Comparison of ENCODE assay signal across 19 cellular contexts in genomic region chr1:9814619-9815018, GRCh38. TPM values are rescaled to one million over a fixed set of nuclear protein-coding genes. Genes with fewer than 3 reads are reported as not detected.
DNase-seq lines count a peak whose midpoint lies in the region; ATAC-seq, FAIRE-seq and TF ChIP-seq lines count a peak whose summit lies in the region.
"Had no signal": no experiment of that assay in that cellular context is flagged by ENCODE, and none has a peak within 500 bp of the region (broad histone marks: within the 10 kb centered on the region; RNA-seq: fewer than 3 reads in every experiment).

No MANE protein-coding gene starts in this region.

- TF ChIP-seq EP300 in HepG2 (IDR thresholded peaks at IDR 0.05; ENCODE audit: low read depth in 2 of 2, low read length in 2 of 2) (no peak), HepG2 (CRISPR knock-in tag; IDR thresholded peaks at IDR 0.05; ENCODE audit: borderline replicate concordance) (no peak), K562 (IDR thresholded peaks at IDR 0.05; ENCODE audit: low read length) (no peak)

- peaks cover 15% of the 10 kb centered on the region for H3K36me3 Mint-ChIP-seq in nephron (ENCODE audit: low read depth)
- peaks cover 3% of the 10 kb centered on the region for H3K36me3 Mint-ChIP-seq in type B pancreatic cell

- BruUV-seq in HepG2 (replicated peaks; lab: Mats Ljungman, UMichigan) (no TSS peak), K562 (replicated peaks; lab: Mats Ljungman, UMichigan) (no TSS peak)

- H3K36me3 ChIP-seq in HepG2 (replicated peaks in 1 of 2; ENCODE audit: control insufficient read depth in 1 of 2, insufficient read depth in 2 of 2, low read length in 2 of 2) = no peaks in the 10 kb centered on the region
- no peaks in the 10 kb centered on the region for H3K36me3 ChIP-seq in right lobe of liver
- H3K36me3 ChIP-seq in K562 (ENCODE audit: control insufficient read depth, insufficient read depth, low read length) = no peaks in the 10 kb centered on the region

- H2AFZ ChIP-seq in HepG2 (ENCODE audit: low read length) (no peak overlapping the region), K562 (ENCODE audit: low read depth, low read length) (no peak overlapping the region)
- H2AFZ ChIP-seq: GM23248 had no signal

- H3K4me3 ChIP-seq in HepG2 (replicated peaks in 1 of 3; ENCODE audit: insufficient read depth in 1 of 3, low read depth in 2 of 3, low read length in 3 of 3) (no peak overlapping the region; a peak in 1 of 6 replicates), right lobe of liver (no peak overlapping the region), K562 (no peak overlapping the region)
- H3K4me3 ChIP-seq: GM23248 had no signal

- WGBS in HepG2 (ENCODE audit: low lambda C conversion rate) = 86% methylated on average over 6 of the region's 6 CpGs
- 81% methylated on average over 6 of the region's 6 CpGs for WGBS in right lobe of liver (ENCODE audit: insufficient coverage, low coverage, low lambda C conversion rate, missing lambda C conversion rate)
- 53% methylated on average over 6 of the region's 6 CpGs for WGBS in K562 (ENCODE audit: insufficient coverage, low coverage, missing lambda C conversion rate)

- H3K27me3 Mint-ChIP-seq in nephron (ENCODE audit: low read depth) (no peaks in the 10 kb centered on the region), type B pancreatic cell (no peaks in the 10 kb centered on the region)
- H3K27me3 Mint-ChIP-seq: CD4-positive, CD25-positive, alpha-beta regulatory T cell had no signal

- H3K9ac ChIP-seq in HepG2 (ENCODE audit: insufficient read depth, low read depth, low read length) (0 out of 2 replicates have a peak overlapping the region, but pooled peaks have one; percentile 32), K562 (ENCODE audit: insufficient read depth in 1 of 2, low read depth in 2 of 2, low read length in 2 of 2) (no peak overlapping the region)
- H3K9ac ChIP-seq: GM23248 had no signal

- no peak for ATAC-seq in HepG2
- ATAC-seq in right lobe of liver = no peak
- ATAC-seq in K562 = no peak
- ATAC-seq in HG02588 (IDR thresholded peaks at IDR 0.05; ENCODE audit: unreplicated experiment) = no peak

- H3K9me1 ChIP-seq in K562 (ENCODE audit: control insufficient read depth, insufficient read depth, low read length) = no peaks in the 10 kb centered on the region

- H3K27ac Mint-ChIP-seq in nephron (peak overlapping the region in 2 of 3 experiments; percentile 46 to 71), type B pancreatic cell (peak overlapping the region; percentile 29)
- H3K27ac Mint-ChIP-seq: CD4-positive, CD25-positive, alpha-beta regulatory T cell had no signal

- H3K4me1 ChIP-seq in HepG2 (ENCODE audit: insufficient read depth, low read length) (peaks cover 58% of the 10 kb centered on the region), right lobe of liver (no peaks in the 10 kb centered on the region), K562 (replicated peaks in 1 of 2; ENCODE audit: control insufficient read depth in 2 of 2, insufficient read depth in 2 of 2, low read length in 2 of 2) (no peaks in the 10 kb centered on the region)

- FAIRE-seq in HepG2 (lab: Jason Lieb, UNC) (no peak), K562 (lab: Jason Lieb, UNC) (no peak)
- FAIRE-seq: A204.1, HTR-8/SVneo, RCC 7860 had no signal

- H3K27me3 ChIP-seq in HepG2 (ENCODE audit: control insufficient read depth in 1 of 2, insufficient read depth in 2 of 2, low read length in 2 of 2) = no peaks in the 10 kb centered on the region
- H3K27me3 ChIP-seq in right lobe of liver = no peaks in the 10 kb centered on the region
- H3K27me3 ChIP-seq in K562 (ENCODE audit: control insufficient read depth in 2 of 2, insufficient read depth in 2 of 2, low read length in 2 of 2) = no peaks in the 10 kb centered on the region

- no peak for TF ChIP-seq RAD21 in HepG2 (CRISPR knock-in tag; IDR thresholded peaks at IDR 0.05)
- no peak for TF ChIP-seq RAD21 in K562 (CRISPR knock-in tag; conservative IDR thresholded peaks at IDR 0.05 in 1 of 2, IDR thresholded peaks at IDR 0.05 in 1 of 2)

- CTCF ChIA-PET in HepG2 (lab: Yijun Ruan, JAX; ENCODE audit: low intra/inter-chr PET ratio, low total read pairs) = no interaction called here
- CTCF ChIA-PET in K562 (lab: Yijun Ruan, JAX; ENCODE audit: low intra/inter-chr PET ratio) = no interaction called here

- intact Hi-C loops in HepG2 (cut with micrococcal nuclease; ENCODE audit: unreplicated experiment) = no loop called here
- intact Hi-C loops in right lobe of liver (cut with DNase I) = no loop called here
- intact Hi-C loops in K562 (cut with micrococcal nuclease) = no loop called here

- H3K9me3 ChIP-seq in HepG2 (ENCODE audit: low read length) (no peaks in the 10 kb centered on the region), right lobe of liver (no peaks in the 10 kb centered on the region), K562 (replicated peaks; ENCODE audit: control insufficient read depth, insufficient read depth, low read depth, low read length) (no peaks in the 10 kb centered on the region)

- H3K79me2 ChIP-seq in HepG2 (ENCODE audit: insufficient read depth, low read length) = peaks cover 69% of the 10 kb centered on the region
- no peaks in the 10 kb centered on the region for H3K79me2 ChIP-seq in K562 (ENCODE audit: control insufficient read depth, insufficient read depth, low read length)

- H3K4me1 Mint-ChIP-seq in nephron (peaks cover 10% of the 10 kb centered on the region), type B pancreatic cell (ENCODE audit: unreplicated experiment) (peaks cover 17% of the 10 kb centered on the region)

- H3K4me2 ChIP-seq in HepG2 (ENCODE audit: low read depth, low read length) (peak overlapping the region; percentile 59), K562 (ENCODE audit: insufficient read depth, low read length) (no peak overlapping the region)

- H4K20me1 ChIP-seq in HepG2 (ENCODE audit: insufficient read depth, low read length) (no peaks in the 10 kb centered on the region), K562 (replicated peaks; ENCODE audit: control insufficient read depth, insufficient read depth, low read length) (no peaks in the 10 kb centered on the region; the same call in 1 of the 2 replicates)

- TF ChIP-seq POLR2A in HepG2 (IDR thresholded peaks at IDR 0.05; ENCODE audit: insufficient read depth in 1 of 2, low read depth in 2 of 2, low read length in 2 of 2) (no peak), right lobe of liver (IDR thresholded peaks at IDR 0.05) (no peak), K562 (conservative IDR thresholded peaks at IDR 0.05) (no peak)

- DNase-seq in HepG2 (ENCODE audit: low spot score) = no peak
- DNase-seq in right lobe of liver = no peak
- DNase-seq in K562 (ENCODE audit: extremely low read depth in 1 of 4, low spot score in 3 of 4) = no peak
- DNase-seq in type B pancreatic cell (ENCODE audit: extremely low spot score, unreplicated experiment) = no peak
- DNase-seq in NCI-H2227 (lab: John Stamatoyannopoulos, UW; ENCODE audit: unreplicated experiment) = no peak
- no peak for DNase-seq in cortex of kidney (lab: John Stamatoyannopoulos, UW)
- DNase-seq: CD4-positive, CD25-positive, alpha-beta regulatory T cell; DMS79; GM23248; KG1; NCI-H1092; NCI-H345; NCI-H69; SHP77 treated with DMSO at 0.1 percent for 48 hours had no signal

- H3K9me3 Mint-ChIP-seq in nephron (no peaks in the 10 kb centered on the region), type B pancreatic cell (no peaks in the 10 kb centered on the region)
- H3K9me3 Mint-ChIP-seq: CD4-positive, CD25-positive, alpha-beta regulatory T cell had no signal

- no peak for TF ChIP-seq CTCF in HepG2 (CRISPR knock-in tag; IDR thresholded peaks at IDR 0.05)
- TF ChIP-seq CTCF in right lobe of liver (IDR thresholded peaks at IDR 0.05) = no peak
- no peak for TF ChIP-seq CTCF in K562 (IDR thresholded peaks at IDR 0.05 in 2 of 3, conservative IDR thresholded peaks at IDR 0.05 in 1 of 3; ENCODE audit: insufficient read depth in 2 of 3, low read depth in 1 of 3, low read length in 3 of 3)
- no peak for TF ChIP-seq CTCF in nephron (IDR thresholded peaks at IDR 0.05; ENCODE audit: unreplicated experiment in 3 of 3)
- no peak for TF ChIP-seq CTCF in type B pancreatic cell (conservative IDR thresholded peaks at IDR 0.05)

- H3K4me3 Mint-ChIP-seq in nephron = no peak overlapping the region
- H3K4me3 Mint-ChIP-seq in type B pancreatic cell = no peak overlapping the region

- POLR2A ChIA-PET in HepG2 (lab: Yijun Ruan, JAX) = interaction anchor here (0.9 kb wide), 1 partner anchor 12 kb away, joined by 3 read pairs; no protein-coding TSS in a partner anchor
- POLR2A ChIA-PET in K562 (lab: Yijun Ruan, JAX) = interaction anchor here (0.6 to 0.7 kb wide), 2 partner anchors 9 to 13 kb away, joined by 3 to 4 read pairs; no protein-coding TSS in a partner anchor

- H3K27ac ChIP-seq in HepG2 (ENCODE audit: extremely low read length, insufficient read depth, low read length) (peak overlapping the region; percentile 77), right lobe of liver (no peak overlapping the region), K562 (ENCODE audit: extremely low read depth, low read depth, low read length) (no peak overlapping the region)
- H3K27ac ChIP-seq: GM23248 had no signal

- in situ Hi-C loops in HepG2 (cut with HindIII; ENCODE audit: extremely low pct_ligation_motif_present, low pct_unique_long_range_greater_than_20kb) = no loop called here
- in situ Hi-C loops in K562 (cut with MboI) = no loop called here

RNA-seq across cellular contexts. Expression of gene CLSTN1, which starts 9.1 kb away (rescaled TPM):
- total RNA-seq in HepG2 (2016; rRNA removed; fragmentation: Illumina TruSeq; extraction: Trizol) = 11.9 and 19.7 TPM in 2 replicates
- 2.9 and 4.1 TPM in 2 replicates for total RNA-seq in HepG2 (2016; cell fraction: cytosol; rRNA removed; fragmentation: Illumina TruSeq; extraction: Trizol; ENCODE audit: low read depth)
- total RNA-seq in HepG2 (2016; cell fraction: insoluble cytoplasmic fraction; rRNA removed; fragmentation: Illumina TruSeq; extraction: Trizol) = 9.1 and 22.6 TPM in 2 replicates
- total RNA-seq in HepG2 (2016; cell fraction: membrane; rRNA removed; fragmentation: Illumina TruSeq; extraction: Trizol) = 6.8 and 8.1 TPM in 2 replicates
- 30.2 and 36.0 TPM in 2 replicates for total RNA-seq in HepG2 (2016; cell fraction: nucleus; rRNA removed; fragmentation: Illumina TruSeq; extraction: Trizol)
- 29.8 and 35.3 TPM in 2 replicates for polyA plus RNA-seq in HepG2 (2011; rRNA removed)
- polyA plus RNA-seq in HepG2 (2011; cell fraction: cytosol; rRNA removed) = 32.1 and 32.2 TPM in 2 replicates
- polyA plus RNA-seq in HepG2 (2011; cell fraction: nucleus; rRNA removed) = 58.5 and 61.2 TPM in 2 replicates
- polyA plus RNA-seq in HepG2 (2012) = 58.8 and 80.4 TPM in 2 replicates
- polyA plus RNA-seq in HepG2 (2016; cell fraction: cytosol; fragmentation: Illumina TruSeq; extraction: Trizol; ENCODE audit: low read depth) = 3.4 and 3.6 TPM in 2 replicates
- polyA plus RNA-seq in HepG2 (2016; cell fraction: insoluble cytoplasmic fraction; fragmentation: Illumina TruSeq; extraction: Trizol; ENCODE audit: low read depth) = 15.5 and 22.9 TPM in 2 replicates
- 8.3 and 9.9 TPM in 2 replicates for polyA plus RNA-seq in HepG2 (2016; cell fraction: membrane; fragmentation: Illumina TruSeq; extraction: Trizol; ENCODE audit: low read depth)
- 82.7 and 87.2 TPM in 2 replicates for polyA plus RNA-seq in HepG2 (2016; cell fraction: nucleus; fragmentation: Illumina TruSeq; extraction: Trizol; ENCODE audit: insufficient read depth, low read depth)
- 22.8 and 40.9 TPM in 2 replicates for polyA minus RNA-seq in HepG2 (2011; rRNA and poly(A)+ RNA removed; ENCODE audit: low replicate concordance)
- 40.7 and 51.6 TPM in 2 replicates for polyA minus RNA-seq in HepG2 (2011; cell fraction: cytosol; rRNA and poly(A)+ RNA removed)
- 24.4 and 24.8 TPM in 2 replicates for polyA minus RNA-seq in HepG2 (2011; cell fraction: nucleus; rRNA and poly(A)+ RNA removed)
- total RNA-seq in right lobe of liver = 1 to 10 TPM; 4.4 to 9.9 (median 8.3) TPM
- total RNA-seq in K562 (2011; cell fraction: chromatin; rRNA removed; ENCODE audit: low replicate concordance) = 28.6 and 38.8 TPM in 2 replicates
- total RNA-seq in K562 (2011; cell fraction: nucleolus; rRNA removed) = 33.0 and 36.4 TPM in 2 replicates
- total RNA-seq in K562 (2011; cell fraction: nucleoplasm; rRNA removed) = 31.8 and 34.3 TPM in 2 replicates
- 13.9 and 19.7 TPM in 2 replicates for total RNA-seq in K562 (2014; rRNA removed)
- total RNA-seq in K562 (2014; rRNA removed; fragmentation: Illumina TruSeq; extraction: Trizol) = 8.6 and 10.0 TPM in 2 replicates
- total RNA-seq in K562 (2015; rRNA removed; fragmentation: Illumina TruSeq; extraction: Trizol) = 13.3 and 13.5 TPM in 2 replicates
- total RNA-seq in K562 (2021) = 32.5 TPM in 2 replicates
- 3.7 and 6.1 TPM in 2 replicates for polyA plus RNA-seq in K562 (2011; rRNA removed)
- polyA plus RNA-seq in K562 (2011; cell fraction: cytosol; rRNA removed) = 4.9 and 6.7 TPM in 2 replicates
- polyA plus RNA-seq in K562 (2011; cell fraction: nucleus; rRNA removed) = 8.9 and 10.5 TPM in 2 replicates
- 28.2 and 42.9 TPM in 2 replicates for polyA plus RNA-seq in K562 (2012)
- 23.9 and 26.8 TPM in 2 replicates for polyA plus RNA-seq in K562 (2014; fragmentation: Illumina TruSeq; extraction: Trizol)
- polyA plus RNA-seq in K562 (2014; fragmentation: Nextera tagmentation; extraction: Ambion mirVana) = 1 to 10 TPM; 1.1 to 1.6 TPM
- polyA plus RNA-seq in K562 (2014; rRNA removed) = 12.5 and 13.8 TPM in 2 replicates
- 5.4 and 5.5 TPM in 2 replicates for polyA minus RNA-seq in K562 (2011; rRNA and poly(A)+ RNA removed)
- 11.1 and 17.9 TPM in 2 replicates for polyA minus RNA-seq in K562 (2011; cell fraction: cytosol; rRNA and poly(A)+ RNA removed)
- polyA minus RNA-seq in K562 (2011; cell fraction: nucleus; rRNA and poly(A)+ RNA removed) = 2.8 and 4.9 TPM in 2 replicates
- 112 and 136 TPM in 2 replicates for total RNA-seq in type B pancreatic cell (ENCODE audit: low replicate concordance)

Comparison
In these comparisons a context has a peak if more than half of its experiments do, and no peak if none do; other contexts are left out.
1. Of the 241 proteins assayed by ChIP-seq in both HepG2 and K562: peak only in HepG2: none; only in K562: none; in both: ZNF121; in neither: 240.